1 cellular context compared by ENCODE assay signal in genomic region chr9:127218818-127219217, GRCh38.
TF ChIP-seq lines count a peak whose summit lies in the region.

No MANE protein-coding gene starts in this region.

TF ChIP-seq in K562, 482 proteins besides CTCF, POLR2A, EP300 and RAD21 (continued from another document):
- TF ChIP-seq RBM25 (IDR thresholded peaks at IDR 0.05; ENCODE audit: low read depth, low read length, severe bottlenecking), result no peak
- no peak for TF ChIP-seq FUS (optimal IDR thresholded peaks at IDR 0.05; ENCODE audit: low read depth, low read length)
- no peak for TF ChIP-seq DACH1 (IDR thresholded peaks at IDR 0.05; ENCODE audit: partially characterized antibody)
- no peak for TF ChIP-seq HIVEP1 (CRISPR knock-in tag; IDR thresholded peaks at IDR 0.05)
- TF ChIP-seq HMGXB4 (CRISPR knock-in tag; IDR thresholded peaks at IDR 0.05), result no peak
- TF ChIP-seq ZNF830 (CRISPR knock-in tag; IDR thresholded peaks at IDR 0.05), result no peak
- no peak for TF ChIP-seq SP1 (CRISPR knock-in tag; IDR thresholded peaks at IDR 0.05)
- no peak for TF ChIP-seq POLR2AphosphoS2 (IDR thresholded peaks at IDR 0.05; ENCODE audit: low read length)
- TF ChIP-seq, protein P1, sequence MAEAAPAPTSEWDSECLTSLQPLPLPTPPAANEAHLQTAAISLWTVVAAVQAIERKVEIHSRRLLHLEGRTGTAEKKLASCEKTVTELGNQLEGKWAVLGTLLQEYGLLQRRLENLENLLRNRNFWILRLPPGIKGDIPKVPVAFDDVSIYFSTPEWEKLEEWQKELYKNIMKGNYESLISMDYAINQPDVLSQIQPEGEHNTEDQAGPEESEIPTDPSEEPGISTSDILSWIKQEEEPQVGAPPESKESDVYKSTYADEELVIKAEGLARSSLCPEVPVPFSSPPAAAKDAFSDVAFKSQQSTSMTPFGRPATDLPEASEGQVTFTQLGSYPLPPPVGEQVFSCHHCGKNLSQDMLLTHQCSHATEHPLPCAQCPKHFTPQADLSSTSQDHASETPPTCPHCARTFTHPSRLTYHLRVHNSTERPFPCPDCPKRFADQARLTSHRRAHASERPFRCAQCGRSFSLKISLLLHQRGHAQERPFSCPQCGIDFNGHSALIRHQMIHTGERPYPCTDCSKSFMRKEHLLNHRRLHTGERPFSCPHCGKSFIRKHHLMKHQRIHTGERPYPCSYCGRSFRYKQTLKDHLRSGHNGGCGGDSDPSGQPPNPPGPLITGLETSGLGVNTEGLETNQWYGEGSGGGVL (CRISPR knock-in tag; IDR thresholded peaks at IDR 0.05), result no peak
- no peak for TF ChIP-seq ZC3H4 (CRISPR knock-in tag; IDR thresholded peaks at IDR 0.05; ENCODE audit: borderline replicate concordance)
- TF ChIP-seq, protein P2, sequence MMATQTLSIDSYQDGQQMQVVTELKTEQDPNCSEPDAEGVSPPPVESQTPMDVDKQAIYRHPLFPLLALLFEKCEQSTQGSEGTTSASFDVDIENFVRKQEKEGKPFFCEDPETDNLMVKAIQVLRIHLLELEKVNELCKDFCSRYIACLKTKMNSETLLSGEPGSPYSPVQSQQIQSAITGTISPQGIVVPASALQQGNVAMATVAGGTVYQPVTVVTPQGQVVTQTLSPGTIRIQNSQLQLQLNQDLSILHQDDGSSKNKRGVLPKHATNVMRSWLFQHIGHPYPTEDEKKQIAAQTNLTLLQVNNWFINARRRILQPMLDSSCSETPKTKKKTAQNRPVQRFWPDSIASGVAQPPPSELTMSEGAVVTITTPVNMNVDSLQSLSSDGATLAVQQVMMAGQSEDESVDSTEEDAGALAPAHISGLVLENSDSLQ (IDR thresholded peaks at IDR 0.05), result no peak
- no peak for TF ChIP-seq EP400 (IDR thresholded peaks at IDR 0.05)
- no peak for TF ChIP-seq ZNF436 (CRISPR knock-in tag; IDR thresholded peaks at IDR 0.05)
- no peak for TF ChIP-seq ZNF561 (CRISPR knock-in tag; conservative IDR thresholded peaks at IDR 0.05)
- TF ChIP-seq KAT2B (IDR thresholded peaks at IDR 0.05; ENCODE audit: low read depth, low read length), result no peak
- no peak for TF ChIP-seq BCL6 (CRISPR knock-in tag; IDR thresholded peaks at IDR 0.05)
